In genomic region chr5:142107729-142108431, GRCh38 we compare ENCODE assay signal across 8 cellular contexts. TPM values are rescaled to one million over a fixed set of nuclear protein-coding genes. Genes with fewer than 3 reads are reported as not detected.
A peak's percentile ranks its signal among the peaks of the same experiment; 100 is the strongest.
DNase-seq lines count a peak whose midpoint lies in the region; ATAC-seq and TF ChIP-seq lines count a peak whose summit lies in the region.

No MANE protein-coding gene starts in this region.

- H3K4me3 Mint-ChIP-seq in activated CD8-positive, alpha-beta memory T cell treated with anti-CD3 and anti-CD28 coated beads, Interleukin-2, amount 10 ng/mL, durations not matched to agents 7 days and 5 days = peak overlapping the region; percentile 63

- H3K9me3 ChIP-seq in liver (ENCODE audit: control insufficient read depth in 4 of 4, low read length in 3 of 4) (no peaks in the 10 kb centered on the region), tibial artery (no peaks in the 10 kb centered on the region)

- no peak for DNase-seq in activated CD8-positive, alpha-beta memory T cell treated with anti-CD3 and anti-CD28 coated beads, Interleukin-2, amount 10 ng/mL, durations not matched to agents 7 days and 5 days
- DNase-seq in activated CD8-positive, alpha-beta memory T cell treated with anti-CD3 and anti-CD28 coated beads for 24 hours = no peak
- no peak for DNase-seq in tibial artery
- DNase-seq in activated gamma-delta T cell (lab: John Stamatoyannopoulos, UW) = no peak
- DNase-seq in stimulated activated CD4-positive, alpha-beta T cell treated with anti-CD3 and anti-CD28 coated beads, Interleukin-4, amount 100 ng/mL, for 1 hour = no peak

- H3K4me1 ChIP-seq in liver (ENCODE audit: control insufficient read depth in 4 of 4, insufficient read depth in 4 of 4, low read length in 3 of 4) (peaks cover 9 to 19% (median 13%) of the 10 kb centered on the region in 4 donors), tibial artery (peaks cover 0 to 64% (median 32%) of the 10 kb centered on the region in 4 donors)

- peaks cover 8% of the 10 kb centered on the region for H3K36me3 Mint-ChIP-seq in activated CD8-positive, alpha-beta memory T cell treated with anti-CD3 and anti-CD28 coated beads, Interleukin-2, amount 10 ng/mL, durations not matched to agents 7 days and 5 days

- WGBS in liver = 72% methylated on average over 11 of the region's 11 CpGs

- H3K4me1 Mint-ChIP-seq in activated CD8-positive, alpha-beta memory T cell treated with anti-CD3 and anti-CD28 coated beads, Interleukin-2, amount 10 ng/mL, durations not matched to agents 7 days and 5 days = peaks cover 41% of the 10 kb centered on the region

- no peak for ATAC-seq in activated CD8-positive, alpha-beta memory T cell treated with anti-CD3 and anti-CD28 coated beads, Interleukin-2, amount 10 ng/mL, durations not matched to agents 7 days and 5 days
- ATAC-seq in GM19452 (IDR thresholded peaks at IDR 0.05; ENCODE audit: unreplicated experiment) = no peak

- H3K9ac ChIP-seq in liver (ENCODE audit: low read depth in 1 of 2, low read length in 2 of 2) = peak overlapping the region in 1 of 2 donors; percentile 49

- no peaks in the 10 kb centered on the region for H3K9me3 Mint-ChIP-seq in activated CD8-positive, alpha-beta memory T cell treated with anti-CD3 and anti-CD28 coated beads, Interleukin-2, amount 10 ng/mL, durations not matched to agents 7 days and 5 days (ENCODE audit: low read depth)

- TF ChIP-seq CTCF in liver (IDR thresholded peaks at IDR 0.05; ENCODE audit: low read depth, low read length, missing input control) = no peak
- no peak for TF ChIP-seq CTCF in tibial artery (IDR thresholded peaks at IDR 0.05)

- H3K27me3 Mint-ChIP-seq in activated CD8-positive, alpha-beta memory T cell treated with anti-CD3 and anti-CD28 coated beads, Interleukin-2, amount 10 ng/mL, durations not matched to agents 7 days and 5 days = no peaks in the 10 kb centered on the region

- peak overlapping the region in 1 of 3 donors; percentile 98 for H3K4me3 ChIP-seq in liver (ENCODE audit: low read depth in 1 of 3, low read length in 3 of 3)
- peak overlapping the region; percentile 87 to 89 for H3K4me3 ChIP-seq in tibial artery

- peak overlapping the region; percentile 98 for H3K27ac ChIP-seq in angular gyrus (ENCODE audit: low read depth, low read length)
- H3K27ac ChIP-seq in liver (ENCODE audit: low read depth in 1 of 2, low read length in 2 of 2) = peak overlapping the region; percentile 90 to 94
- H3K27ac ChIP-seq in tibial artery = peak overlapping the region; percentile 99

- CTCF ChIA-PET in activated CD8-positive, alpha-beta memory T cell treated with anti-CD3 and anti-CD28 coated beads, Interleukin-2, amount 10 ng/mL, durations not matched to agents 7 days and 5 days (lab: Charles Lee) = interaction anchor here (1.0 to 4.0 kb wide), 6 partner anchors 11 to 416 kb away, joined by 3 to 42 read pairs (median 5); partner anchors contain the start of gene GNPDA1

- TF ChIP-seq RAD21 in liver (IDR thresholded peaks at IDR 0.05) = no peak

- H3K27ac Mint-ChIP-seq in activated CD8-positive, alpha-beta memory T cell treated with anti-CD3 and anti-CD28 coated beads, Interleukin-2, amount 10 ng/mL, durations not matched to agents 7 days and 5 days = peak overlapping the region; percentile 89

- intact Hi-C loops in tibial artery (cut with DNase I; ENCODE audit: low total_unique reads) = loop anchor here (5.0 kb wide), 1 partner anchor 46 kb away; no protein-coding TSS in a partner anchor

- no peaks in the 10 kb centered on the region for H3K27me3 ChIP-seq in liver (ENCODE audit: control insufficient read depth in 4 of 4, insufficient read depth in 4 of 4, low read length in 3 of 4)
- H3K27me3 ChIP-seq in tibial artery = no peaks in the 10 kb centered on the region

- H3K36me3 ChIP-seq in liver (ENCODE audit: control insufficient read depth in 4 of 4, insufficient read depth in 3 of 4, low read depth in 1 of 4, low read length in 3 of 4) = no peaks in the 10 kb centered on the region
- no peaks in the 10 kb centered on the region for H3K36me3 ChIP-seq in tibial artery

TF ChIP-seq in liver, 16 proteins besides CTCF, POLR2A, EP300 and RAD21:
- no peak for TF ChIP-seq YY1 (IDR thresholded peaks at IDR 0.05)
- no peak for TF ChIP-seq EGR1 (IDR thresholded peaks at IDR 0.05; ENCODE audit: low read depth in 2 of 2)
- no peak for TF ChIP-seq ZBTB33 (IDR thresholded peaks at IDR 0.05)
- TF ChIP-seq TAF1 (conservative IDR thresholded peaks at IDR 0.05) = no peak
- TF ChIP-seq HNF4A (conservative IDR thresholded peaks at IDR 0.05) = no peak
- TF ChIP-seq FOXA2 (IDR thresholded peaks at IDR 0.05) = no peak
- no peak for TF ChIP-seq SP1 (IDR thresholded peaks at IDR 0.05)
- no peak for TF ChIP-seq HNF4G (IDR thresholded peaks at IDR 0.05)
- TF ChIP-seq REST (IDR thresholded peaks at IDR 0.05) = no peak
- TF ChIP-seq ATF3 (IDR thresholded peaks at IDR 0.05) = no peak
- no peak for TF ChIP-seq NR2F2 (IDR thresholded peaks at IDR 0.05)
- TF ChIP-seq JUND (IDR thresholded peaks at IDR 0.05) = no peak
- TF ChIP-seq MAX (IDR thresholded peaks at IDR 0.05) = no peak
- no peak for TF ChIP-seq RXRA (IDR thresholded peaks at IDR 0.05)
- TF ChIP-seq GABPA (IDR thresholded peaks at IDR 0.05 in 1 of 2, conservative IDR thresholded peaks at IDR 0.05 in 1 of 2) = no peak
- no peak for TF ChIP-seq FOXA1 (IDR thresholded peaks at IDR 0.05)

RNA-seq across cellular contexts. Expression of gene NDFIP1, which starts 0.7 kb away (rescaled TPM):
- total RNA-seq in activated CD8-positive, alpha-beta memory T cell treated with anti-CD3 and anti-CD28 coated beads, Interleukin-2, amount 10 ng/mL, durations not matched to agents 7 days and 5 days = 10 to 100 TPM; 28.5 to 31.7 TPM
- total RNA-seq in liver = 10 to 100 TPM; 50.2 to 68.1 TPM
- polyA plus RNA-seq in liver = 10 to 100 TPM; 43.5 to 63.9 TPM
